ENCODE assay signal across 9 cellular contexts in genomic region chr17:42456223-42457106, GRCh38. TPM values are rescaled to one million over a fixed set of nuclear protein-coding genes. Genes with fewer than 3 reads are reported as not detected.
DNase-seq lines count a peak whose midpoint lies in the region; ATAC-seq and TF ChIP-seq lines count a peak whose summit lies in the region.
"Had no signal": no experiment of that assay in that cellular context is flagged by ENCODE, and none has a peak within 500 bp of the region (broad histone marks: within the 10 kb centered on the region; RNA-seq: fewer than 3 reads in every experiment).

No MANE protein-coding gene starts in this region.

- peaks cover 22% of the 10 kb centered on the region for H3K36me3 Mint-ChIP-seq in activated B cell treated with CpG ODN at 0.5 μM for 24 hours (ENCODE audit: low read depth)
- peaks cover 6% of the 10 kb centered on the region for H3K36me3 Mint-ChIP-seq in stimulated activated effector memory CD8-positive, alpha-beta T cell treated with anti-CD3 and anti-CD28 coated beads, Interleukin-12 subunit alpha, Interleukin-12 subunit beta, amount 100 ng/mL, for 72 hours

- intact Hi-C loops in activated B cell treated with CpG ODN at 0.5 μM for 24 hours (cut with micrococcal nuclease): loop anchor here (2.0 to 5.0 kb wide), 2 partner anchors 68 to 274 kb away; partner anchors contain the start of genes KCNH4 and STAT3

- H3K9me2 ChIP-seq in DOHH2 (replicated peaks; ENCODE audit: control insufficient read depth, low read length): no peaks in the 10 kb centered on the region

- no peaks in the 10 kb centered on the region for H3K79me2 ChIP-seq in DOHH2 (ENCODE audit: control insufficient read depth, low read length)

- H4K20me1 ChIP-seq in DOHH2 (ENCODE audit: control insufficient read depth, insufficient read depth, low read depth, low read length): peaks cover 21% of the 10 kb centered on the region; the same call in 1 of the 2 replicates

- ATAC-seq in HG03571 (IDR thresholded peaks at IDR 0.05; ENCODE audit: unreplicated experiment): peak; percentile 30
- peak; percentile 11 for ATAC-seq in activated B cell treated with CpG ODN at 0.5 μM for 24 hours (ENCODE audit: low read depth)
- no peak for ATAC-seq in stimulated activated effector memory CD8-positive, alpha-beta T cell treated with anti-CD3 and anti-CD28 coated beads, Interleukin-12 subunit alpha, Interleukin-12 subunit beta, amount 100 ng/mL, for 72 hours

- H3K27me3 ChIP-seq in DOHH2 (ENCODE audit: control insufficient read depth, low read length): peaks cover 80% of the 10 kb centered on the region
- H3K27me3 ChIP-seq: SJSA1 had no signal

- H3K4me3 Mint-ChIP-seq in activated B cell treated with CpG ODN at 0.5 μM for 24 hours: peak overlapping the region; percentile 83
- peak overlapping the region; percentile 91 for H3K4me3 Mint-ChIP-seq in stimulated activated effector memory CD8-positive, alpha-beta T cell treated with anti-CD3 and anti-CD28 coated beads, Interleukin-12 subunit alpha, Interleukin-12 subunit beta, amount 100 ng/mL, for 72 hours

- DNase-seq in activated B cell treated with CpG ODN at 0.5 μM for 24 hours (no peak), glomerular endothelial cell (ENCODE audit: extremely low read depth, low read depth, low spot score) (peak; percentile 66), D341Med (ENCODE audit: low spot score) (no peak), SK-N-DZ (ENCODE audit: low spot score) (no peak), NCI-H2107 treated with DMSO at 0.1 percent for 48 hours (lab: John Stamatoyannopoulos, UW; ENCODE audit: unreplicated experiment) (no peak)
- DNase-seq in stimulated activated effector memory CD8-positive, alpha-beta T cell treated with anti-CD3 and anti-CD28 coated beads, Interleukin-12 subunit alpha, Interleukin-12 subunit beta, amount 100 ng/mL, for 72 hours (ENCODE audit: low spot score in 2 of 2): no peak

- POLR2A ChIA-PET in activated B cell treated with CpG ODN at 0.5 μM for 24 hours (lab: Charles Lee): interaction anchor here (0.6 to 1.8 kb wide), 9 partner anchors 15 to 168 kb away, joined by 3 to 12 read pairs (median 3); partner anchors contain the start of genes NAGLU, STAT3 and STAT5A

- H3K4me1 Mint-ChIP-seq in activated B cell treated with CpG ODN at 0.5 μM for 24 hours: peaks cover 81% of the 10 kb centered on the region
- peaks cover 40% of the 10 kb centered on the region for H3K4me1 Mint-ChIP-seq in stimulated activated effector memory CD8-positive, alpha-beta T cell treated with anti-CD3 and anti-CD28 coated beads, Interleukin-12 subunit alpha, Interleukin-12 subunit beta, amount 100 ng/mL, for 72 hours

- H3K4me3 ChIP-seq in DOHH2 (ENCODE audit: low read length): peak overlapping the region; percentile 24
- H3K4me3 ChIP-seq: SJSA1 had no signal

- no peak overlapping the region for H3K27ac ChIP-seq in DOHH2 (ENCODE audit: low read depth, low read length)
- H3K27ac ChIP-seq: SJSA1 had no signal

- CTCF ChIA-PET in activated B cell treated with CpG ODN at 0.5 μM for 24 hours (lab: Charles Lee): interaction anchor here (1.0 to 1.3 kb wide), 4 partner anchors 18 to 144 kb away, joined by 3 to 5 read pairs (median 4); no protein-coding TSS in a partner anchor

- H3K36me3 ChIP-seq in DOHH2 (ENCODE audit: control insufficient read depth, low read length): no peaks in the 10 kb centered on the region

- peak overlapping the region; percentile 95 for H3K27ac Mint-ChIP-seq in activated B cell treated with CpG ODN at 0.5 μM for 24 hours
- no peak overlapping the region for H3K27ac Mint-ChIP-seq in stimulated activated effector memory CD8-positive, alpha-beta T cell treated with anti-CD3 and anti-CD28 coated beads, Interleukin-12 subunit alpha, Interleukin-12 subunit beta, amount 100 ng/mL, for 72 hours

- H3K9me3 Mint-ChIP-seq in activated B cell treated with CpG ODN at 0.5 μM for 24 hours: no peaks in the 10 kb centered on the region
- H3K9me3 Mint-ChIP-seq in stimulated activated effector memory CD8-positive, alpha-beta T cell treated with anti-CD3 and anti-CD28 coated beads, Interleukin-12 subunit alpha, Interleukin-12 subunit beta, amount 100 ng/mL, for 72 hours: no peaks in the 10 kb centered on the region

- H3K4me2 ChIP-seq in DOHH2 (ENCODE audit: low read length): peak overlapping the region; percentile 56

- H3K9me3 ChIP-seq in DOHH2 (ENCODE audit: control insufficient read depth, insufficient read depth, low read length): no peaks in the 10 kb centered on the region
- H3K9me3 ChIP-seq: SJSA1 had no signal

- peaks cover 51% of the 10 kb centered on the region for H3K4me1 ChIP-seq in DOHH2 (ENCODE audit: control insufficient read depth, low read length)

- H3F3A ChIP-seq in DOHH2 (ENCODE audit: control insufficient read depth, insufficient read depth): peaks cover 37% of the 10 kb centered on the region

- TF ChIP-seq CTCF in DOHH2 (IDR thresholded peaks at IDR 0.05; ENCODE audit: low read depth, low read length, poor library complexity, severe bottlenecking) (no peak), activated B cell treated with CpG ODN at 0.5 μM for 24 hours (IDR thresholded peaks at IDR 0.05) (no peak)

- no peaks in the 10 kb centered on the region for H3K27me3 Mint-ChIP-seq in activated B cell treated with CpG ODN at 0.5 μM for 24 hours

RNA-seq across cellular contexts. Expression of gene ATP6V0A1, which starts 2.2 kb away (rescaled TPM):
- 71.5 and 75.6 TPM in 2 replicates for total RNA-seq in activated B cell treated with CpG ODN at 0.5 μM for 24 hours
- total RNA-seq in glomerular endothelial cell: 41.0 and 44.1 TPM in 2 replicates
- polyA plus RNA-seq in SK-N-DZ (2014; cell fraction: cytosol; rRNA removed): 26.9 and 27.5 TPM in 2 replicates
- 49.7 and 84.7 TPM in 2 replicates for polyA plus RNA-seq in SK-N-DZ (2014; cell fraction: nucleus; rRNA removed)

RNA-seq across cellular contexts. Expression of gene CAVIN1, which starts 33.4 kb away (rescaled TPM):
- total RNA-seq in activated B cell treated with CpG ODN at 0.5 μM for 24 hours: 0.10 and 0.20 TPM in 2 replicates
- 741 and 765 TPM in 2 replicates for total RNA-seq in glomerular endothelial cell
- polyA plus RNA-seq in SK-N-DZ (2014; cell fraction: cytosol; rRNA removed): not detected in 2 replicates
- not detected in 2 replicates for polyA plus RNA-seq in SK-N-DZ (2014; cell fraction: nucleus; rRNA removed)

Comparison
In these comparisons a context has a peak if more than half of its experiments do, and no peak if none do; other contexts are left out.
1. RNA of gene CAVIN1, which starts 33.4 kb away (total RNA-seq): 741 to 765 TPM in glomerular endothelial cell; 0.10 to 0.20 TPM in activated B cell treated with CpG ODN at 0.5 μM for 24 hours; every median in the first group is over 100 times any median in the second.